16 cellular contexts compared by ENCODE assay signal in the genomic region with DNA sequence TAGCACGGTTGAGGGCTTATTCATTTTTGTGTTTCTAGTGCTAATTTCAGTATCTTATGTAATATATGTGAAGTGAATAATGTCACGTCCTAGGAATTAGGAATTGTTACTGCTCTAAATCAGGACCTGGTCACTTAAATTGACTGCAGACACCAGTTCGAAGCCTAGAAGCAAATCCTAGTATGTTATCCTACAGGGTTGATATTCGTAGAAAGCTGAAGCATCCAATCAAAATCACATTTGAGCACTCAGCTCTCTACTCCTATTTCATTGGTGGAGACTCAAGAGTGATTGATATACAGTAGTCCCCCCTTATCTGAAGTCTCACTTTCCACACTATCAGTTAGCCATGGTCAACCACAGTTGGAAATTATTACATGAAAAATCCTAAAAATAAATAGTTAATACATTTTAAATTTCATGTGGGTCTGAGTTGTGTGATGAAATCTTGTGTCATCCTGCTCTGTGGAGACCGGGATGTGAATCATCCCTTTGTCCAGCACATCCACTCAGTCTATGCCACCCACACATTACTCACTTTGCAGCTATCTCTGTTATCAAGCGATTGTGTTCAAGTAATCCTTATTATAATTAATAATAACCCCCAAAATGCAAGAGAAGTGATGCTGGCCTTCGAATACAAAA. TPM values are rescaled to one million over a fixed set of nuclear protein-coding genes. Genes with fewer than 3 reads are reported as not detected.
DNase-seq lines count a peak whose midpoint lies in the region; ATAC-seq and TF ChIP-seq lines count a peak whose summit lies in the region.
"Had no signal": no experiment of that assay in that cellular context is flagged by ENCODE, and none has a peak within 500 bp of the region (broad histone marks: within the 10 kb centered on the region; RNA-seq: fewer than 3 reads in every experiment).

No MANE protein-coding gene starts in this region.

- no peaks in the 10 kb centered on the region for H3K36me3 Mint-ChIP-seq in T-helper 2 cell treated with Interferon-gamma antibody and Interleukin-4, amounts not matched to agents 5 μg/mL and 100 μg/mL, for 36 hours (ENCODE audit: low read depth)
- H3K36me3 Mint-ChIP-seq: naive B cell had no signal

- H3K4ac ChIP-seq in IMR-90 (ENCODE audit: low read depth, low read length): peak overlapping the region; percentile 89; the same call in 1 of the 2 replicates

- H2AFZ ChIP-seq in IMR-90 (replicated peaks; ENCODE audit: low read length, poor library complexity): no peak overlapping the region

- no peaks in the 10 kb centered on the region for H3K9me3 ChIP-seq in IMR-90 (ENCODE audit: control insufficient read depth, insufficient read depth, low read length)
- H3K9me3 ChIP-seq: thyroid gland had no signal

- peak overlapping the region; percentile 92 for H3K56ac ChIP-seq in IMR-90 (ENCODE audit: extremely low read depth, insufficient read depth, low read length)

- WGBS in IMR-90 (ENCODE audit: extremely low coverage in 2 of 2, insufficient read length in 1 of 2), 2 experiments: no CpG with 5 or more reads among the region's 7 CpGs

- BruUV-seq in IMR-90 (replicated peaks; lab: Mats Ljungman, UMichigan): no TSS peak

- no peaks in the 10 kb centered on the region for H3K27me3 ChIP-seq in IMR-90 (ENCODE audit: control insufficient read depth, insufficient read depth, low read length)
- H3K27me3 ChIP-seq: thyroid gland had no signal

- H3K4me3 ChIP-seq in AG09309 (ENCODE audit: control insufficient read depth, low read depth, low read length) (no peak overlapping the region), IMR-90 (ENCODE audit: insufficient read depth, low read depth, low read length) (peak overlapping the region; percentile 4; the same call in 1 of the 2 replicates)
- H3K4me3 ChIP-seq: thyroid gland had no signal

- H3K4me1 Mint-ChIP-seq in T-helper 2 cell treated with Interferon-gamma antibody and Interleukin-4, amounts not matched to agents 5 μg/mL and 100 μg/mL, for 36 hours (ENCODE audit: low read depth): no peaks in the 10 kb centered on the region
- H3K4me1 Mint-ChIP-seq: naive B cell had no signal

- intact Hi-C loops in IMR-90 (cut with micrococcal nuclease): loop anchor here (5.0 kb wide), 1 partner anchor 34 kb away; a partner anchor contains a TSS

- TF ChIP-seq CTCF in AG09309 (IDR thresholded peaks at IDR 0.05; ENCODE audit: control insufficient read depth, insufficient read depth, low read depth, low read length, missing control alignments): no peak
- TF ChIP-seq CTCF in IMR-90 (conservative IDR thresholded peaks at IDR 0.05; ENCODE audit: low read depth, low read length): no peak

- no peak overlapping the region for H3K4me3 Mint-ChIP-seq in T-helper 2 cell treated with Interferon-gamma antibody and Interleukin-4, amounts not matched to agents 5 μg/mL and 100 μg/mL, for 36 hours
- H3K4me3 Mint-ChIP-seq: H9, naive B cell had no signal

- peak overlapping the region; percentile 18 to 92; a peak in 3 of 4 replicates for H4K8ac ChIP-seq in IMR-90 (ENCODE audit: low read depth in 2 of 2, low read length in 2 of 2)

- dilution Hi-C loops in IMR-90 (cut with HindIII; ENCODE audit: low sequenced_read_pairs, unreplicated experiment): no loop called here

- peak overlapping the region; percentile 62; the same call in 1 of the 2 replicates for H3K14ac ChIP-seq in IMR-90 (replicated peaks; ENCODE audit: low read depth, low read length)

- H3K27ac Mint-ChIP-seq in T-helper 2 cell treated with Interferon-gamma antibody and Interleukin-4, amounts not matched to agents 5 μg/mL and 100 μg/mL, for 36 hours: no peak overlapping the region
- H3K27ac Mint-ChIP-seq: H9, naive B cell had no signal

- peak overlapping the region; percentile 86 for H2BK5ac ChIP-seq in IMR-90 (ENCODE audit: low read depth, low read length, poor library complexity, severe bottlenecking)

- POLR2A ChIA-PET in IMR-90 (lab: Charles Lee; ENCODE audit: unreplicated experiment): interaction anchor here (0.5 kb wide), 1 partner anchor 284 kb away, joined by 14 read pairs; no protein-coding TSS in a partner anchor

- H3K4me1 ChIP-seq in IMR-90 (ENCODE audit: control insufficient read depth, insufficient read depth, low read length): peaks cover 4% of the 10 kb centered on the region
- H3K4me1 ChIP-seq: thyroid gland had no signal

- H3K9me1 ChIP-seq in IMR-90 (ENCODE audit: insufficient read depth, low read length): peaks cover 2% of the 10 kb centered on the region; the same call in 1 of the 2 replicates

- TF ChIP-seq RAD21 in IMR-90 (IDR thresholded peaks at IDR 0.05; ENCODE audit: low read length): no peak

- peak overlapping the region; percentile 74; the same call in 1 of the 2 replicates for H3K23ac ChIP-seq in IMR-90 (ENCODE audit: low read depth, low read length)

- no peak overlapping the region for H2AK9ac ChIP-seq in IMR-90 (replicated peaks; ENCODE audit: low read depth, low read length, poor library complexity)

- no peaks in the 10 kb centered on the region for H3K36me3 ChIP-seq in IMR-90 (ENCODE audit: control insufficient read depth, insufficient read depth, low read length)
- H3K36me3 ChIP-seq: thyroid gland had no signal

- H3K9me3 Mint-ChIP-seq in T-helper 2 cell treated with Interferon-gamma antibody and Interleukin-4, amounts not matched to agents 5 μg/mL and 100 μg/mL, for 36 hours: no peaks in the 10 kb centered on the region
- H3K9me3 Mint-ChIP-seq: H9, naive B cell had no signal

- H3K27ac ChIP-seq in IMR-90 (ENCODE audit: insufficient read depth, low read length): no peak overlapping the region
- H3K27ac ChIP-seq: HL-60, thyroid gland had no signal

- H2BK20ac ChIP-seq in IMR-90 (ENCODE audit: low read depth, low read length): peak overlapping the region; percentile 94

- peak overlapping the region; percentile 17; the same call in 2 of the 3 replicates for H2BK15ac ChIP-seq in IMR-90 (ENCODE audit: low read depth, low read length)

- DNase-seq in AG09309 (ENCODE audit: low read depth): peak; percentile 71
- DNase-seq in IMR-90: peak; percentile 96
- peak; percentile 52 for DNase-seq in astrocyte of the hippocampus (ENCODE audit: low read depth, low spot score)
- peak; percentile 84 for DNase-seq in kidney tubule cell (ENCODE audit: low spot score)
- no peak for DNase-seq in T-helper 2 cell treated with Interferon-gamma antibody and Interleukin-4, amounts not matched to agents 5 μg/mL and 100 μg/mL, for 36 hours (ENCODE audit: low spot score)
- DNase-seq in cerebellar cortex (ENCODE audit: low spot score): no peak
- DNase-seq in mesenteric fat pad (ENCODE audit: low spot score): no peak
- DNase-seq: central memory CD4-positive, alpha-beta T cell; H9; hypothalamus; naive B cell; NCI-H2081; stimulated activated CD4-positive, alpha-beta T cell treated with anti-CD3 and anti-CD28 coated beads, Interleukin-4, amount 100 ng/mL, for 4 hours; thyroid gland had no signal

- no peaks in the 10 kb centered on the region for H3K27me3 Mint-ChIP-seq in T-helper 2 cell treated with Interferon-gamma antibody and Interleukin-4, amounts not matched to agents 5 μg/mL and 100 μg/mL, for 36 hours (ENCODE audit: low read depth)
- H3K27me3 Mint-ChIP-seq: naive B cell had no signal

- no peak overlapping the region for H2AK5ac ChIP-seq in IMR-90 (ENCODE audit: low read depth, low read length)

- H3K9ac ChIP-seq in IMR-90 (ENCODE audit: low read depth, low read length): no peak overlapping the region

- peak overlapping the region; percentile 88 for H2BK120ac ChIP-seq in IMR-90 (ENCODE audit: low read depth, low read length)

- no peaks in the 10 kb centered on the region for H3K79me1 ChIP-seq in IMR-90 (ENCODE audit: low read depth in 1 of 2, low read length in 2 of 2)

- CTCF ChIA-PET in IMR-90 (lab: Yijun Ruan, JAX): interaction anchor here (1.0 kb wide), 1 partner anchor 9 kb away, joined by 3 read pairs; no protein-coding TSS in a partner anchor

- TF ChIP-seq POLR2A in IMR-90 (IDR thresholded peaks at IDR 0.05; ENCODE audit: low read depth, low read length): no peak

- peak overlapping the region; percentile 76; the same call in 1 of the 2 replicates for H3K4me2 ChIP-seq in IMR-90 (ENCODE audit: low read depth, low read length)

- in situ Hi-C loops in IMR-90 (cut with MboI; ENCODE audit: low sequenced_read_pairs): loop anchor here (25.0 kb wide), 1 partner anchor 449 kb away; a partner anchor contains a TSS

- peak overlapping the region; percentile 81 for H4K91ac ChIP-seq in IMR-90 (ENCODE audit: insufficient read depth, low read depth, low read length)

- no peak overlapping the region; the same call in 1 of the 2 replicates for H4K5ac ChIP-seq in IMR-90 (ENCODE audit: low read depth, low read length)

- no peaks in the 10 kb centered on the region for H4K20me1 ChIP-seq in IMR-90 (ENCODE audit: insufficient read depth, low read length)

- ATAC-seq in IMR-90 (ENCODE audit: low read depth) (peak; percentile 95), GM21786 (IDR thresholded peaks at IDR 0.05; ENCODE audit: unreplicated experiment) (no peak)

- peak overlapping the region; percentile 53; the same call in 1 of the 2 replicates for H3K18ac ChIP-seq in IMR-90 (ENCODE audit: low read depth, low read length)

TF ChIP-seq in IMR-90, 13 proteins besides CTCF, POLR2A, EP300 and RAD21:
- TF ChIP-seq BHLHE40 (IDR thresholded peaks at IDR 0.05; ENCODE audit: low read depth, low read length) (peak; percentile 36; the same call in 1 of the 2 replicates), MAFK (IDR thresholded peaks at IDR 0.05; ENCODE audit: low read depth, low read length) (no peak), FOS (IDR thresholded peaks at IDR 0.05; ENCODE audit: low read depth, low read length) (peak; percentile 84), CEBPB (IDR thresholded peaks at IDR 0.05; ENCODE audit: low read depth, low read length) (peak; percentile 97)
- TF ChIP-seq, protein P1, sequence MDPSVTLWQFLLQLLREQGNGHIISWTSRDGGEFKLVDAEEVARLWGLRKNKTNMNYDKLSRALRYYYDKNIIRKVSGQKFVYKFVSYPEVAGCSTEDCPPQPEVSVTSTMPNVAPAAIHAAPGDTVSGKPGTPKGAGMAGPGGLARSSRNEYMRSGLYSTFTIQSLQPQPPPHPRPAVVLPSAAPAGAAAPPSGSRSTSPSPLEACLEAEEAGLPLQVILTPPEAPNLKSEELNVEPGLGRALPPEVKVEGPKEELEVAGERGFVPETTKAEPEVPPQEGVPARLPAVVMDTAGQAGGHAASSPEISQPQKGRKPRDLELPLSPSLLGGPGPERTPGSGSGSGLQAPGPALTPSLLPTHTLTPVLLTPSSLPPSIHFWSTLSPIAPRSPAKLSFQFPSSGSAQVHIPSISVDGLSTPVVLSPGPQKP (IDR thresholded peaks at IDR 0.05; ENCODE audit: borderline replicate concordance, low read depth, low read length): no peak

RNA-seq across cellular contexts. Expression of a gene that starts 35.2 kb away (rescaled TPM):
- total RNA-seq in IMR-90 (2012; rRNA removed): 135 and 179 TPM in 2 replicates
- polyA plus RNA-seq in IMR-90 (2012; rRNA removed): 33.7 and 40.1 TPM in 2 replicates
- 8.0 and 18.0 TPM in 2 replicates for polyA plus RNA-seq in IMR-90 (2012; cell fraction: cytosol; rRNA removed)
- polyA plus RNA-seq in IMR-90 (2012; cell fraction: nucleus; rRNA removed; ENCODE audit: low replicate concordance): 10.6 and 92.5 TPM in 2 replicates
- total RNA-seq in mesenteric fat pad: 5.7 TPM

Comparison
In these comparisons a context has a peak if more than half of its experiments do, and no peak if none do; other contexts are left out.
1. DNase-seq: peak in AG09309 (single experiment), IMR-90 (single experiment), astrocyte of the hippocampus (single experiment) and kidney tubule cell (single experiment); none in T-helper 2 cell treated with Interferon-gamma antibody and Interleukin-4, amounts not matched to agents 5 μg/mL and 100 μg/mL, for 36 hours (single experiment), cerebellar cortex (single experiment) and mesenteric fat pad (single experiment).
2. RNA of a gene that starts 35.2 kb away (total RNA-seq): 135 to 179 TPM in IMR-90; 5.7 TPM in mesenteric fat pad (single experiment); every median in the first group is over 10 times any median in the second.